8 cellular contexts compared by ENCODE assay signal in genomic region chr11:86955111-86955673, GRCh38. TPM values are rescaled to one million over a fixed set of nuclear protein-coding genes. Genes with fewer than 3 reads are reported as not detected.
DNase-seq lines count a peak whose midpoint lies in the region; TF ChIP-seq lines count a peak whose summit lies in the region.

TSS of gene FZD4 (minus strand) at chr11:86955395. CDS start at chr11:86955085, 310 bp downstream.

- peaks cover 83% of the 10 kb centered on the region for H3K4me1 ChIP-seq in left ventricle myocardium inferior

- peak within 1 kb of the TSS; percentile 83 for H3K4me3 ChIP-seq in GM12865 (ENCODE audit: low read depth, low read length)
- H3K4me3 ChIP-seq in H7 (ENCODE audit: insufficient read depth, low read depth, low read length): peak within 1 kb of the TSS; percentile 79
- H3K4me3 ChIP-seq in left ventricle myocardium inferior: peak within 1 kb of the TSS; percentile 100

- peak; percentile 87 for DNase-seq in GM12865 (ENCODE audit: low read depth)
- peak; percentile 99 for DNase-seq in H7
- DNase-seq in Kasumi-1 (lab: John Stamatoyannopoulos, UW): peak; percentile 59 to 73
- DNase-seq in SHP77 treated with DMSO at 0.1 percent for 48 hours (lab: John Stamatoyannopoulos, UW): peak; percentile 47
- DNase-seq in anterior cingulate cortex (lab: John Stamatoyannopoulos, UW): peak in 57 of 58 donors; percentile 31 to 91 (median 76)
- DNase-seq in left ventricle myocardium inferior: peak; percentile 94
- peak; percentile 69 for DNase-seq in pons (ENCODE audit: low spot score)
- no peak for DNase-seq in effector CD8-positive, alpha-beta T cell (lab: John Stamatoyannopoulos, UW)

- intact Hi-C loops in left ventricle myocardium inferior (cut with micrococcal nuclease): no loop called here

- H3K27me3 ChIP-seq in H7 (ENCODE audit: control insufficient read depth, insufficient read depth, low read length): peaks cover 11% of the 10 kb centered on the region
- H3K27me3 ChIP-seq in left ventricle myocardium inferior (ENCODE audit: low read depth): no peaks in the 10 kb centered on the region

- TF ChIP-seq CTCF in GM12865 (IDR thresholded peaks at IDR 0.05; ENCODE audit: insufficient read depth, low read depth, low read length, missing control alignments) (peak; percentile 6), left ventricle myocardium inferior (IDR thresholded peaks at IDR 0.05; ENCODE audit: borderline replicate concordance) (peak; percentile 42)

- H3K27ac ChIP-seq in left ventricle myocardium inferior (replicated peaks): peak within 1 kb of the TSS; percentile 97

- H3K36me3 ChIP-seq in H7 (replicated peaks; ENCODE audit: control insufficient read depth, insufficient read depth, low read length) (peaks cover 10% of the 10 kb centered on the region), left ventricle myocardium inferior (peaks cover 21% of the 10 kb centered on the region)

- H3K9me3 ChIP-seq in left ventricle myocardium inferior (replicated peaks): no peaks in the 10 kb centered on the region

RNA-seq across cellular contexts. Expression of gene FZD4, which starts in this region (rescaled TPM):
- total RNA-seq in H7 (2014; rRNA removed; shearing (Covaris generic)): 4.1 and 4.3 TPM in 2 replicates
- total RNA-seq in left ventricle myocardium inferior: 26.5 TPM
